24 cellular contexts compared by ENCODE assay signal in the genomic region with DNA sequence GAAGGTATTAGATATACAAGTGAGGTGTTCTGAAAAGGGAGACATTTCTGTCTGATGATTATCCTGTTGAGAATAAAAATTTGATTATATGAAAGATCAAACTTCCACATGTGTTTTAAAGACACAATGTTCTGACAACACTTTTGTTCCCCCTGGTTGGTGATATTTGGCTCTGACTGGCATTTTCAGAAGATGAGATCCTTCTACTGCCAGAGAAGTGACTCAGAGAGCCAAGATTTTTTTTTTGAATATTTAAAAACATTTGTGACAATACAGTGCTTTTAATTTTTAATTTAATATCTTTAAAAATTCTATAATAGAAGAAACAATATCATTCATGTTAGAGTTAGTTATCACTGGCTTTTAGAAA. TPM values are rescaled to one million over a fixed set of nuclear protein-coding genes. Genes with fewer than 3 reads are reported as not detected.
DNase-seq lines count a peak whose midpoint lies in the region; ATAC-seq and TF ChIP-seq lines count a peak whose summit lies in the region.
"Had no signal": no experiment of that assay in that cellular context is flagged by ENCODE, and none has a peak within 500 bp of the region (broad histone marks: within the 10 kb centered on the region; RNA-seq: fewer than 3 reads in every experiment).

No MANE protein-coding gene starts in this region.

- no peaks in the 10 kb centered on the region for H3F3A ChIP-seq in PC-3 (ENCODE audit: low read length, unreplicated experiment)

- no peaks in the 10 kb centered on the region for H3K36me3 Mint-ChIP-seq in endothelial cell (ENCODE audit: low read depth, unreplicated experiment)
- H3K36me3 Mint-ChIP-seq: CD14-positive monocyte; CD8-positive, alpha-beta memory T cell had no signal

- H3K4me2 ChIP-seq in PC-3 (ENCODE audit: low read length) (peak overlapping the region; percentile 75), skeletal muscle satellite cell (ENCODE audit: low read length) (peak overlapping the region; percentile 70)

- ATAC-seq in PC-3: peak; percentile 7
- ATAC-seq: K562 had no signal

- H3K9me3 Mint-ChIP-seq in endothelial cell (ENCODE audit: unreplicated experiment): no peaks in the 10 kb centered on the region

- H3K4me1 Mint-ChIP-seq in endothelial cell (ENCODE audit: unreplicated experiment): peaks cover 10% of the 10 kb centered on the region
- H3K4me1 Mint-ChIP-seq: CD8-positive, alpha-beta memory T cell had no signal

- H3K27me3 Mint-ChIP-seq in endothelial cell (ENCODE audit: unreplicated experiment): no peaks in the 10 kb centered on the region

- H3K4me1 ChIP-seq in PC-3 (ENCODE audit: insufficient read depth, low read length): peaks cover 58% of the 10 kb centered on the region
- H3K4me1 ChIP-seq in skeletal muscle satellite cell (ENCODE audit: control insufficient read depth, insufficient read depth, low read length): peaks cover 37% of the 10 kb centered on the region
- H3K4me1 ChIP-seq: BE2C, SJSA1 had no signal

- H3K4me3 Mint-ChIP-seq in endothelial cell (ENCODE audit: unreplicated experiment): no peak overlapping the region
- H3K4me3 Mint-ChIP-seq: CD14-positive monocyte; CD8-positive, alpha-beta memory T cell had no signal

- intact Hi-C loops in PC-3 (cut with micrococcal nuclease): loop anchor here (1.0 to 2.0 kb wide), 8 partner anchors 29 to 327 kb away; no protein-coding TSS in a partner anchor

- 0 out of 2 replicates have a peak, but pooled peaks cover 3% of the 10 kb centered on the region for H3K9me2 ChIP-seq in PC-3 (replicated peaks; ENCODE audit: low read length)

- H4K20me1 ChIP-seq in PC-3 (ENCODE audit: low read length): no peaks in the 10 kb centered on the region

- H3K36me3 ChIP-seq in PC-3 (ENCODE audit: low read depth, low read length) (no peaks in the 10 kb centered on the region), skeletal muscle satellite cell (ENCODE audit: insufficient read depth, low read length) (no peaks in the 10 kb centered on the region)
- H3K36me3 ChIP-seq: BE2C, MG63, SJSA1 had no signal

- POLR2A ChIA-PET in PC-3 (lab: Charles Lee; ENCODE audit: unreplicated experiment): no interaction called here

- H3K27me3 ChIP-seq in PC-3 (ENCODE audit: low read length) (no peaks in the 10 kb centered on the region), skeletal muscle satellite cell (ENCODE audit: control insufficient read depth, insufficient read depth, low read length) (no peaks in the 10 kb centered on the region)
- H3K27me3 ChIP-seq: BE2C, MG63, SJSA1 had no signal

- H3K9me3 ChIP-seq in PC-3 (ENCODE audit: low read length) (no peaks in the 10 kb centered on the region), skeletal muscle satellite cell (replicated peaks; ENCODE audit: low read length) (no peaks in the 10 kb centered on the region)
- H3K9me3 ChIP-seq: BE2C, MG63, SJSA1 had no signal

- peak overlapping the region; percentile 96 for H3K27ac ChIP-seq in PC-3 (ENCODE audit: low read length)
- H3K27ac ChIP-seq: SJSA1 had no signal

- CTCF ChIA-PET in PC-3 (lab: Charles Lee): no interaction called here

- BruUV-seq in PC-3 (replicated peaks; lab: Mats Ljungman, UMichigan): no TSS peak

- H3K27ac Mint-ChIP-seq in endothelial cell (ENCODE audit: unreplicated experiment): no peak overlapping the region
- H3K27ac Mint-ChIP-seq: CD14-positive monocyte; CD8-positive, alpha-beta memory T cell had no signal

- H3K9ac ChIP-seq in PC-3 (ENCODE audit: low read length) (peak overlapping the region; percentile 70), skeletal muscle satellite cell (ENCODE audit: low read depth, low read length) (peak overlapping the region; percentile 57)

- H3K4me3 ChIP-seq in PC-3 (ENCODE audit: low read length) (0 out of 2 replicates have a peak overlapping the region, but pooled peaks have one; percentile 26), skeletal muscle satellite cell (ENCODE audit: low read length) (no peak overlapping the region)
- H3K4me3 ChIP-seq: K562, MG63, SJSA1 had no signal

- peak; percentile 31 for DNase-seq in GM03348 (ENCODE audit: low spot score)
- DNase-seq in PC-3: peak; percentile 55
- DNase-seq in fibroblast of gingiva (ENCODE audit: low read depth): peak; percentile 72
- no peak for DNase-seq in activated CD4-positive, CD25-positive, alpha-beta regulatory T cell (lab: John Stamatoyannopoulos, UW)
- no peak for DNase-seq in GOT3 (lab: John Stamatoyannopoulos, UW)
- DNase-seq in endothelial cell (ENCODE audit: low spot score): no peak
- DNase-seq: BE2C; CD8-positive, alpha-beta memory T cell; DMS79 treated with DMSO at 0.1 percent for 48 hours; GF-D8; H7; Kasumi-1; MG63; NCI-H1105 treated with DMSO at 0.1 percent for 48 hours; NCI-H2029; NCI-H526; NK-92 treated with Interleukin-12 subunit alpha and Interleukin-12 subunit beta, amount 100 ng/mL, for 24 hours; Right ventricle myocardium superior; RPMI8226 had no signal

- no peak for TF ChIP-seq CTCF in PC-3 (conservative IDR thresholded peaks at IDR 0.05; ENCODE audit: low read depth, low read length)
- TF ChIP-seq CTCF in endothelial cell (IDR thresholded peaks at IDR 0.05; ENCODE audit: unreplicated experiment): no peak

- no peaks in the 10 kb centered on the region for H3K79me2 ChIP-seq in PC-3 (ENCODE audit: low read length)

- H2AFZ ChIP-seq in PC-3 (ENCODE audit: low read length): no peak overlapping the region

RNA-seq across cellular contexts. Expression of gene PTGFR, which starts 18.5 kb away (rescaled TPM):
- total RNA-seq in PC-3 (2014; rRNA removed): 6.8 and 7.8 TPM in 2 replicates
- 38.3 and 60.1 TPM in 2 replicates for total RNA-seq in skeletal muscle satellite cell (2012; rRNA removed)
- 0.41 TPM for total RNA-seq in endothelial cell (ENCODE audit: unreplicated experiment)
- total RNA-seq: CD8-positive, alpha-beta memory T cell; H7; HT-29 had no signal

Comparison
In these comparisons a context has a peak if more than half of its experiments do, and no peak if none do; other contexts are left out.
1. DNase-seq: peak in GM03348 (single experiment), PC-3 (single experiment) and fibroblast of gingiva (single experiment); none in activated CD4-positive, CD25-positive, alpha-beta regulatory T cell (0 of 4), GOT3 (single experiment) and endothelial cell (single experiment).